17 cellular contexts compared by ENCODE assay signal in genomic region chr6:155414049-155414448, GRCh38. TPM values are rescaled to one million over a fixed set of nuclear protein-coding genes. Genes with fewer than 3 reads are reported as not detected.
DNase-seq lines count a peak whose midpoint lies in the region; ATAC-seq and TF ChIP-seq lines count a peak whose summit lies in the region.
"Had no signal": no experiment of that assay in that cellular context is flagged by ENCODE, and none has a peak within 500 bp of the region (broad histone marks: within the 10 kb centered on the region; RNA-seq: fewer than 3 reads in every experiment).

No MANE protein-coding gene starts in this region.

- no peaks in the 10 kb centered on the region for H3K27me3 Mint-ChIP-seq in Caco-2 (ENCODE audit: insufficient read depth, unreplicated experiment)
- peaks cover 3% of the 10 kb centered on the region for H3K27me3 Mint-ChIP-seq in GM23338 (ENCODE audit: insufficient read depth, low read depth, poor library complexity)
- H3K27me3 Mint-ChIP-seq: CD4-positive, alpha-beta memory T cell had no signal

- CTCF ChIA-PET in Caco-2 (lab: Charles Lee): no interaction called here

- peaks cover 7% of the 10 kb centered on the region; the same call in 1 of the 2 replicates for H3K4me1 ChIP-seq in Caco-2
- peaks cover 19% of the 10 kb centered on the region for H3K4me1 ChIP-seq in GM23338 (ENCODE audit: insufficient read depth)
- H3K4me1 ChIP-seq in hepatocyte (ENCODE audit: insufficient read depth): peaks cover 3% of the 10 kb centered on the region
- H3K4me1 ChIP-seq in psoas muscle: peaks cover 9% of the 10 kb centered on the region

- H3K36me3 Mint-ChIP-seq in Caco-2 (ENCODE audit: insufficient read depth, unreplicated experiment) (no peaks in the 10 kb centered on the region), GM23338 (ENCODE audit: low read depth) (no peaks in the 10 kb centered on the region)
- H3K36me3 Mint-ChIP-seq: CD4-positive, alpha-beta memory T cell had no signal

- TF ChIP-seq CTCF in Caco-2 (IDR thresholded peaks at IDR 0.05; ENCODE audit: insufficient read depth in 1 of 2, low read depth in 1 of 2, low read length in 1 of 2, severe bottlenecking in 1 of 2, unreplicated experiment in 1 of 2): no peak
- TF ChIP-seq CTCF in GM23338 (conservative IDR thresholded peaks at IDR 0.05; ENCODE audit: low read depth in 2 of 2): no peak
- no peak for TF ChIP-seq CTCF in hepatocyte (IDR thresholded peaks at IDR 0.05; ENCODE audit: poor library complexity)
- TF ChIP-seq CTCF in psoas muscle (IDR thresholded peaks at IDR 0.05): no peak

- BruUV-seq in Caco-2 (replicated peaks; lab: Mats Ljungman, UMichigan): no TSS peak

- H3K4me3 ChIP-seq in Caco-2 (ENCODE audit: low read depth, low read length): no peak overlapping the region
- no peak overlapping the region for H3K4me3 ChIP-seq in GM23338
- no peak overlapping the region for H3K4me3 ChIP-seq in hepatocyte
- no peak overlapping the region for H3K4me3 ChIP-seq in psoas muscle

- 73% methylated on average over 3 of the region's 3 CpGs for WGBS in hepatocyte (ENCODE audit: low lambda C conversion rate, missing lambda C conversion rate)
- WGBS in psoas muscle, 3 donors: 60 to 74% (median 74%) methylated on average over 3 of the region's 3 CpGs

- DNase-seq in Caco-2 (no peak), GM23338 (ENCODE audit: low spot score) (no peak), hepatocyte (ENCODE audit: low spot score) (no peak), psoas muscle (no peak)
- DNase-seq in stimulated activated CD4-positive, alpha-beta T cell treated with anti-CD3 and anti-CD28 coated beads, Interleukin-12 subunit alpha, Interleukin-12 subunit beta, amount 100 ng/mL, for 4 hours: no peak
- DNase-seq: C1 segment of cervical spinal cord; CD4-positive, alpha-beta memory T cell; COR-L47; DMS153; DND-41; H9 had no signal

- H3K4me1 Mint-ChIP-seq in Caco-2 (ENCODE audit: low read depth, unreplicated experiment) (no peaks in the 10 kb centered on the region), GM23338 (peaks cover 30% of the 10 kb centered on the region)

- POLR2A ChIA-PET in Caco-2 (lab: Charles Lee): no interaction called here

- intact Hi-C loops in Caco-2 (cut with micrococcal nuclease; ENCODE audit: unreplicated experiment) (no loop called here), psoas muscle (cut with DNase I) (no loop called here)

- H3K9me3 Mint-ChIP-seq in Caco-2 (ENCODE audit: unreplicated experiment) (no peaks in the 10 kb centered on the region), GM23338 (no peaks in the 10 kb centered on the region)
- H3K9me3 Mint-ChIP-seq: CD4-positive, alpha-beta memory T cell; H9 had no signal

- ATAC-seq in GM23338: no peak
- ATAC-seq in GM21515 (IDR thresholded peaks at IDR 0.05; ENCODE audit: unreplicated experiment): no peak
- ATAC-seq in psoas muscle: no peak
- ATAC-seq: HCT116 had no signal

- H3K9me3 ChIP-seq in Caco-2 (no peaks in the 10 kb centered on the region), hepatocyte (ENCODE audit: low read depth) (no peaks in the 10 kb centered on the region), psoas muscle (no peaks in the 10 kb centered on the region)

- no peaks in the 10 kb centered on the region for H3F3A ChIP-seq in GM23338 (replicated peaks; ENCODE audit: low read depth)

- H3K27ac ChIP-seq in GM23338 (ENCODE audit: low read depth) (no peak overlapping the region), hepatocyte (peak overlapping the region; percentile 39), psoas muscle (no peak overlapping the region)

- H3K36me3 ChIP-seq in Caco-2 (ENCODE audit: control insufficient read depth, insufficient read depth, low read length) (no peaks in the 10 kb centered on the region), GM23338 (ENCODE audit: insufficient read depth) (no peaks in the 10 kb centered on the region), hepatocyte (replicated peaks; ENCODE audit: insufficient read depth, low read depth) (no peaks in the 10 kb centered on the region), psoas muscle (ENCODE audit: insufficient read depth in 1 of 2, low read depth in 1 of 2) (no peaks in the 10 kb centered on the region)

- H3K4me3 Mint-ChIP-seq in Caco-2 (ENCODE audit: unreplicated experiment): no peak overlapping the region
- H3K4me3 Mint-ChIP-seq in GM23338: no peak overlapping the region
- H3K4me3 Mint-ChIP-seq: CD4-positive, alpha-beta memory T cell; H9 had no signal

- H3K27me3 ChIP-seq in Caco-2 (replicated peaks; ENCODE audit: control insufficient read depth, insufficient read depth, low read length) (no peaks in the 10 kb centered on the region), GM23338 (ENCODE audit: insufficient read depth) (no peaks in the 10 kb centered on the region), hepatocyte (no peaks in the 10 kb centered on the region), psoas muscle (ENCODE audit: insufficient read depth in 3 of 3, low read length in 2 of 3) (no peaks in the 10 kb centered on the region)

- H4K20me1 ChIP-seq in GM23338 (replicated peaks; ENCODE audit: insufficient read depth) (no peaks in the 10 kb centered on the region), hepatocyte (ENCODE audit: insufficient read depth, poor library complexity, severe bottlenecking) (no peaks in the 10 kb centered on the region)

- H3K4me2 ChIP-seq in GM23338 (no peak overlapping the region), hepatocyte (no peak overlapping the region)

- peak overlapping the region; percentile 9 for H3K27ac Mint-ChIP-seq in Caco-2 (ENCODE audit: unreplicated experiment)
- no peak overlapping the region for H3K27ac Mint-ChIP-seq in GM23338
- H3K27ac Mint-ChIP-seq: CD4-positive, alpha-beta memory T cell; H9 had no signal

- H3K9me2 ChIP-seq in GM23338 (ENCODE audit: insufficient read depth) (no peaks in the 10 kb centered on the region), hepatocyte (replicated peaks; ENCODE audit: insufficient read depth) (no peaks in the 10 kb centered on the region)

- H3K79me2 ChIP-seq in GM23338 (replicated peaks; ENCODE audit: insufficient read depth) (no peaks in the 10 kb centered on the region), hepatocyte (no peaks in the 10 kb centered on the region)

- H2AFZ ChIP-seq in GM23338 (peak overlapping the region; percentile 64; the same call in 1 of the 2 replicates), hepatocyte (peak overlapping the region; percentile 25)

TF ChIP-seq in GM23338, 12 proteins besides CTCF, POLR2A, EP300 and RAD21:
- TF ChIP-seq CREB1 (CRISPR knock-in tag; IDR thresholded peaks at IDR 0.05; ENCODE audit: low read depth) (no peak), ZNF331 (CRISPR knock-in tag; IDR thresholded peaks at IDR 0.05; ENCODE audit: low read depth) (no peak)

RNA-seq across cellular contexts. Expression of gene NOX3, which starts 41.6 kb away (rescaled TPM):
- total RNA-seq in Caco-2 (2022) (not detected in 2 replicates), hepatocyte (not detected in 2 replicates), psoas muscle (not detected)
- not detected in 2 replicates for total RNA-seq in GM23338 (2014; rRNA removed; shearing (Covaris generic))
- polyA plus RNA-seq in GM23338 (2016; fragmentation: Nextera tagmentation; extraction: Ambion mirVana) (not detected in 2 replicates), hepatocyte (not detected in 2 replicates), psoas muscle (not detected)
- total RNA-seq: A172; A673; CD4-positive, alpha-beta memory T cell; H4; H9 had no signal
- polyA plus RNA-seq: BJ; CD4-positive, alpha-beta memory T cell had no signal
